8 cellular contexts compared by ENCODE assay signal in the genomic region with DNA sequence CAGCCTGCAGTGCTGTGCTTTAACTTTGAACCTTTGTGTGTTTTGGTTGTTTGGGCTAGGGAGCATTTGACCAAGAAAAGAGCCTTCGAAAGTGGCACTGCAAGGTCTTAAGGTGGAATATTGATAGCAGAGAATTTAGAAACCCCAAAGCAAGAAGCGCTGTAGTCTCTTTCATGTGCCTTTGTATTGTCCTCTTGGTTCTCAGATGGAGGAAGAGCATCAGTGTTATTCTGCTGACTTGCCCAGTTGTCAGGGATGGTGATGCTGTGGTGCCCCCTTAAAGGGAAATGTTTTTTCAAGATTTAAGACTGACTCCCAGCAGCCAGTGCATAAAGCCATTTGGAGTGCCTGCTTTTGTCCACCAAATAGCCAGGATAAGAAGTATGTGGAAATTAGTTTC.
"Had no signal": no experiment of that assay in that cellular context is flagged by ENCODE, and none has a peak within 500 bp of the region (broad histone marks: within the 10 kb centered on the region; RNA-seq: fewer than 3 reads in every experiment).

No MANE protein-coding gene starts in this region.

- ATAC-seq: GM12878 had no signal

- FAIRE-seq: G401.6, GM12878, GM12891, GM12892, GM18507, GM19239 had no signal

- H3K4me3 ChIP-seq: GM12878 had no signal

- DNase-seq: GDM1, GF-D8 had no signal
